Comparison of ENCODE assay signal across 16 cellular contexts in genomic region chr4:15718465-15718864, GRCh38. TPM values are rescaled to one million over a fixed set of nuclear protein-coding genes. Genes with fewer than 3 reads are reported as not detected.
DNase-seq lines count a peak whose midpoint lies in the region; ATAC-seq, FAIRE-seq and TF ChIP-seq lines count a peak whose summit lies in the region.
"Had no signal": no experiment of that assay in that cellular context is flagged by ENCODE, and none has a peak within 500 bp of the region (broad histone marks: within the 10 kb centered on the region; RNA-seq: fewer than 3 reads in every experiment).

No MANE protein-coding gene starts in this region.

- CTCF ChIA-PET in HepG2 (lab: Yijun Ruan, JAX; ENCODE audit: low intra/inter-chr PET ratio, low total read pairs), result no interaction called here

- POLR2A ChIA-PET in HepG2 (lab: Yijun Ruan, JAX), result interaction anchor here (1.1 to 1.6 kb wide), 2 partner anchors 19 to 37 kb away, joined by 3 to 7 read pairs; partner anchors contain the start of gene FAM200B

- peak overlapping the region; percentile 78 for H3K4me2 ChIP-seq in HepG2 (ENCODE audit: low read depth, low read length)

- WGBS in HepG2 (ENCODE audit: low lambda C conversion rate), result 61% methylated on average over 5 of the region's 5 CpGs
- WGBS in sigmoid colon, 2 donors, result 87 to 91% methylated on average over 5 of the region's 5 CpGs

- BruUV-seq in HepG2 (replicated peaks; lab: Mats Ljungman, UMichigan), result no TSS peak

- no peaks in the 10 kb centered on the region for H3K9me3 ChIP-seq in SJCRH30 (replicated peaks)
- no peaks in the 10 kb centered on the region for H3K9me3 ChIP-seq in HepG2 (ENCODE audit: low read length)
- no peaks in the 10 kb centered on the region for H3K9me3 ChIP-seq in sigmoid colon

- no peaks in the 10 kb centered on the region for H4K20me1 ChIP-seq in HepG2 (ENCODE audit: insufficient read depth, low read length)
- H4K20me1 ChIP-seq: BLaER1 treated with 17β-estradiol and CSF1 and Interleukin-3, amounts not matched to agents 10 nM and 100 nM had no signal

- no peak for TF ChIP-seq EP300 in HepG2 (IDR thresholded peaks at IDR 0.05; ENCODE audit: low read depth in 2 of 2, low read length in 2 of 2)
- TF ChIP-seq EP300 in HepG2 (CRISPR knock-in tag; IDR thresholded peaks at IDR 0.05; ENCODE audit: borderline replicate concordance), result no peak
- TF ChIP-seq EP300 in sigmoid colon (IDR thresholded peaks at IDR 0.05), result no peak

- in situ Hi-C loops in HepG2 (cut with HindIII; ENCODE audit: extremely low pct_ligation_motif_present, low pct_unique_long_range_greater_than_20kb), result no loop called here

- H3K27me3 ChIP-seq in HL-60 (ENCODE audit: insufficient read depth, poor library complexity, severe bottlenecking), result no peaks in the 10 kb centered on the region
- no peaks in the 10 kb centered on the region for H3K27me3 ChIP-seq in SJCRH30
- H3K27me3 ChIP-seq in HepG2 (ENCODE audit: control insufficient read depth in 1 of 2, insufficient read depth in 2 of 2, low read length in 2 of 2), result no peaks in the 10 kb centered on the region
- no peaks in the 10 kb centered on the region for H3K27me3 ChIP-seq in sigmoid colon
- H3K27me3 ChIP-seq: BLaER1 treated with 17β-estradiol and CSF1 and Interleukin-3, amounts not matched to agents 10 nM and 100 nM had no signal

- ATAC-seq in HepG2 (peak; percentile 26; the same call in 2 of the 3 replicates), GM19035 (IDR thresholded peaks at IDR 0.05; ENCODE audit: unreplicated experiment) (no peak)

- FAIRE-seq in HepG2 (lab: Jason Lieb, UNC), result no peak
- FAIRE-seq: D721Med, GM12892, HTR-8/SVneo had no signal

- H3K36me3 ChIP-seq in SJCRH30, result no peaks in the 10 kb centered on the region
- no peaks in the 10 kb centered on the region for H3K36me3 ChIP-seq in HepG2 (replicated peaks in 1 of 2; ENCODE audit: control insufficient read depth in 1 of 2, insufficient read depth in 2 of 2, low read length in 2 of 2)
- H3K36me3 ChIP-seq in sigmoid colon, result no peaks in the 10 kb centered on the region

- TF ChIP-seq RAD21 in HepG2 (CRISPR knock-in tag; IDR thresholded peaks at IDR 0.05), result no peak

- no peak overlapping the region for H3K4me3 ChIP-seq in HL-60 (replicated peaks; ENCODE audit: insufficient read depth, low read length)
- no peak overlapping the region for H3K4me3 ChIP-seq in SJCRH30
- H3K4me3 ChIP-seq in HepG2 (replicated peaks in 1 of 3; ENCODE audit: insufficient read depth in 1 of 3, low read depth in 2 of 3, low read length in 3 of 3), result peak overlapping the region in 2 of 3 experiments; percentile 42 to 55; a peak in 1 of 6 replicates
- H3K4me3 ChIP-seq in sigmoid colon, result no peak overlapping the region
- H3K4me3 ChIP-seq: BLaER1 treated with 17β-estradiol and CSF1 and Interleukin-3, amounts not matched to agents 10 nM and 100 nM had no signal

- no peak overlapping the region for H3K9ac ChIP-seq in HepG2 (ENCODE audit: insufficient read depth, low read depth, low read length)
- H3K9ac ChIP-seq: BLaER1 treated with 17β-estradiol and CSF1 and Interleukin-3, amounts not matched to agents 10 nM and 100 nM had no signal

- H3K27ac ChIP-seq in HL-60 (replicated peaks), result peak overlapping the region; percentile 19
- H3K27ac ChIP-seq in SJCRH30, result peak overlapping the region; percentile 78; the same call in 1 of the 2 replicates
- no peak overlapping the region for H3K27ac ChIP-seq in HepG2 (ENCODE audit: extremely low read length, insufficient read depth, low read length)
- peak overlapping the region in 3 of 4 donors; percentile 34 to 60 (median 42) for H3K27ac ChIP-seq in sigmoid colon
- H3K27ac ChIP-seq: BLaER1 treated with 17β-estradiol and CSF1 and Interleukin-3, amounts not matched to agents 10 nM and 100 nM had no signal

- H3K4me1 ChIP-seq in SJCRH30 (peaks cover 35% of the 10 kb centered on the region), HepG2 (ENCODE audit: insufficient read depth, low read length) (peaks cover 16% of the 10 kb centered on the region), sigmoid colon (peaks cover 0 to 49% (median 41%) of the 10 kb centered on the region in 4 donors)

- TF ChIP-seq POLR2A in HepG2 (IDR thresholded peaks at IDR 0.05; ENCODE audit: insufficient read depth in 1 of 2, low read depth in 2 of 2, low read length in 2 of 2) (no peak), sigmoid colon (IDR thresholded peaks at IDR 0.05) (no peak)

- TF ChIP-seq CTCF in HL-60 (IDR thresholded peaks at IDR 0.05; ENCODE audit: insufficient read depth, low read length), result no peak
- no peak for TF ChIP-seq CTCF in HepG2 (CRISPR knock-in tag; IDR thresholded peaks at IDR 0.05)
- TF ChIP-seq CTCF in sigmoid colon (IDR thresholded peaks at IDR 0.05), result no peak

- no peaks in the 10 kb centered on the region for H3K79me2 ChIP-seq in HepG2 (ENCODE audit: insufficient read depth, low read length)

- DNase-seq in HL-60 (ENCODE audit: low read depth in 1 of 2, low spot score in 1 of 2), result no peak
- DNase-seq in SJCRH30, result no peak
- no peak for DNase-seq in HepG2 (ENCODE audit: low spot score)
- no peak for DNase-seq in sigmoid colon
- no peak for DNase-seq in KG1 (lab: John Stamatoyannopoulos, UW)
- DNase-seq in GM19238 (ENCODE audit: insufficient read length, low spot score), result no peak
- DNase-seq: CD4-positive, alpha-beta T cell; DMS153; GDM1; HCEC 1CT had no signal

- intact Hi-C loops in HepG2 (cut with micrococcal nuclease; ENCODE audit: unreplicated experiment), result no loop called here
- intact Hi-C loops in sigmoid colon (cut with DNase I), result loop anchor here (5.0 kb wide), 1 partner anchor 284 kb away; no protein-coding TSS in a partner anchor

- H2AFZ ChIP-seq in HepG2 (ENCODE audit: low read length), result no peak overlapping the region

RNA-seq across cellular contexts. Expression of gene BST1, which starts 15.6 kb away (rescaled TPM):
- total RNA-seq in SJCRH30 (2014; rRNA removed; shearing (Covaris generic)), result 0.81 and 1.0 TPM in 2 replicates
- total RNA-seq in HepG2 (2016; rRNA removed; fragmentation: Illumina TruSeq; extraction: Trizol), result 0.22 and 0.49 TPM in 2 replicates
- 0.30 and 0.62 TPM in 2 replicates for total RNA-seq in HepG2 (2016; cell fraction: cytosol; rRNA removed; fragmentation: Illumina TruSeq; extraction: Trizol; ENCODE audit: low read depth)
- total RNA-seq in HepG2 (2016; cell fraction: insoluble cytoplasmic fraction; rRNA removed; fragmentation: Illumina TruSeq; extraction: Trizol), result 0.12 and 0.26 TPM in 2 replicates
- total RNA-seq in HepG2 (2016; cell fraction: membrane; rRNA removed; fragmentation: Illumina TruSeq; extraction: Trizol), result 0.53 and 0.83 TPM in 2 replicates
- total RNA-seq in HepG2 (2016; cell fraction: nucleus; rRNA removed; fragmentation: Illumina TruSeq; extraction: Trizol), result not detected in 2 replicates
- 0.09 and 0.10 TPM in 2 replicates for polyA plus RNA-seq in HepG2 (2011; rRNA removed)
- polyA plus RNA-seq in HepG2 (2011; cell fraction: cytosol; rRNA removed), result 0.15 and 0.23 TPM in 2 replicates
- polyA plus RNA-seq in HepG2 (2011; cell fraction: nucleus; rRNA removed), result not detected in 2 replicates
- polyA plus RNA-seq in HepG2 (2012), result 0.16 and 0.30 TPM in 2 replicates
- polyA plus RNA-seq in HepG2 (2016; cell fraction: cytosol; fragmentation: Illumina TruSeq; extraction: Trizol; ENCODE audit: low read depth), result 0.53 and 0.61 TPM in 2 replicates
- 0.44 TPM in 1 of 2 replicates, not detected in the other for polyA plus RNA-seq in HepG2 (2016; cell fraction: insoluble cytoplasmic fraction; fragmentation: Illumina TruSeq; extraction: Trizol; ENCODE audit: low read depth)
- 0.40 and 0.46 TPM in 2 replicates for polyA plus RNA-seq in HepG2 (2016; cell fraction: membrane; fragmentation: Illumina TruSeq; extraction: Trizol; ENCODE audit: low read depth)
- polyA plus RNA-seq in HepG2 (2016; cell fraction: nucleus; fragmentation: Illumina TruSeq; extraction: Trizol; ENCODE audit: insufficient read depth, low read depth), result 0.23 TPM in 1 of 2 replicates, not detected in the other
- not detected in 2 replicates for polyA minus RNA-seq in HepG2 (2011; rRNA and poly(A)+ RNA removed; ENCODE audit: low replicate concordance)
- polyA minus RNA-seq in HepG2 (2011; cell fraction: cytosol; rRNA and poly(A)+ RNA removed), result not detected in 2 replicates
- polyA minus RNA-seq in HepG2 (2011; cell fraction: nucleus; rRNA and poly(A)+ RNA removed), result 0.26 and 0.37 TPM in 2 replicates
- 10 to 100 TPM in 1 of 4 donors, 1 to 10 TPM in 3; 5.3 to 11.8 (median 6.6) TPM for total RNA-seq in sigmoid colon
- polyA plus RNA-seq in sigmoid colon, result 1 to 10 TPM; 4.8 to 7.4 (median 5.3) TPM
- total RNA-seq: A172 had no signal

RNA-seq across cellular contexts. Expression of gene FAM200B, which starts 36.8 kb away (rescaled TPM):
- total RNA-seq in SJCRH30 (2014; rRNA removed; shearing (Covaris generic)), result 70.3 TPM in 2 replicates
- total RNA-seq in HepG2 (2016; rRNA removed; fragmentation: Illumina TruSeq; extraction: Trizol) (41.8 and 48.4 TPM in 2 replicates), sigmoid colon (100 to 1,000 TPM in 1 of 4 donors, 10 to 100 TPM in 3; 45.1 to 105 (median 72.2) TPM)
- total RNA-seq in HepG2 (2016; cell fraction: cytosol; rRNA removed; fragmentation: Illumina TruSeq; extraction: Trizol; ENCODE audit: low read depth), result 187 and 205 TPM in 2 replicates
- total RNA-seq in HepG2 (2016; cell fraction: insoluble cytoplasmic fraction; rRNA removed; fragmentation: Illumina TruSeq; extraction: Trizol), result 40.1 and 43.4 TPM in 2 replicates
- 125 and 136 TPM in 2 replicates for total RNA-seq in HepG2 (2016; cell fraction: membrane; rRNA removed; fragmentation: Illumina TruSeq; extraction: Trizol)
- 24.8 and 29.3 TPM in 2 replicates for total RNA-seq in HepG2 (2016; cell fraction: nucleus; rRNA removed; fragmentation: Illumina TruSeq; extraction: Trizol)
- polyA plus RNA-seq in HepG2 (2011; rRNA removed) (24.4 and 25.6 TPM in 2 replicates), sigmoid colon (100 to 1,000 TPM in 1 of 3 donors, 10 to 100 TPM in 2; 36.4 to 101 (median 88.9) TPM)
- 17.3 and 24.8 TPM in 2 replicates for polyA plus RNA-seq in HepG2 (2011; cell fraction: cytosol; rRNA removed)
- 12.5 and 18.9 TPM in 2 replicates for polyA plus RNA-seq in HepG2 (2011; cell fraction: nucleus; rRNA removed)
- 37.2 and 53.0 TPM in 2 replicates for polyA plus RNA-seq in HepG2 (2012)
- 277 and 328 TPM in 2 replicates for polyA plus RNA-seq in HepG2 (2016; cell fraction: cytosol; fragmentation: Illumina TruSeq; extraction: Trizol; ENCODE audit: low read depth)
- polyA plus RNA-seq in HepG2 (2016; cell fraction: insoluble cytoplasmic fraction; fragmentation: Illumina TruSeq; extraction: Trizol; ENCODE audit: low read depth), result 44.1 and 47.5 TPM in 2 replicates
- 136 and 146 TPM in 2 replicates for polyA plus RNA-seq in HepG2 (2016; cell fraction: membrane; fragmentation: Illumina TruSeq; extraction: Trizol; ENCODE audit: low read depth)
- 41.1 and 41.9 TPM in 2 replicates for polyA plus RNA-seq in HepG2 (2016; cell fraction: nucleus; fragmentation: Illumina TruSeq; extraction: Trizol; ENCODE audit: insufficient read depth, low read depth)
- polyA minus RNA-seq in HepG2 (2011; rRNA and poly(A)+ RNA removed; ENCODE audit: low replicate concordance), result 1.9 and 3.1 TPM in 2 replicates
- polyA minus RNA-seq in HepG2 (2011; cell fraction: cytosol; rRNA and poly(A)+ RNA removed), result 10.3 and 11.5 TPM in 2 replicates
- 17.9 and 23.9 TPM in 2 replicates for polyA minus RNA-seq in HepG2 (2011; cell fraction: nucleus; rRNA and poly(A)+ RNA removed)

RNA-seq across cellular contexts. Expression of gene CD38, which starts 59.7 kb away (rescaled TPM):
- total RNA-seq in SJCRH30 (2014; rRNA removed; shearing (Covaris generic)), result 0.03 and 0.06 TPM in 2 replicates
- total RNA-seq in HepG2 (2016; rRNA removed; fragmentation: Illumina TruSeq; extraction: Trizol) (not detected in 2 replicates), sigmoid colon (1 to 10 TPM; 2.1 to 6.0 (median 2.7) TPM)
- total RNA-seq in HepG2 (2016; cell fraction: cytosol; rRNA removed; fragmentation: Illumina TruSeq; extraction: Trizol; ENCODE audit: low read depth), result not detected in 2 replicates
- total RNA-seq in HepG2 (2016; cell fraction: insoluble cytoplasmic fraction; rRNA removed; fragmentation: Illumina TruSeq; extraction: Trizol), result not detected in 2 replicates
- not detected in 2 replicates for total RNA-seq in HepG2 (2016; cell fraction: membrane; rRNA removed; fragmentation: Illumina TruSeq; extraction: Trizol)
- not detected in 2 replicates for total RNA-seq in HepG2 (2016; cell fraction: nucleus; rRNA removed; fragmentation: Illumina TruSeq; extraction: Trizol)
- polyA plus RNA-seq in HepG2 (2011; rRNA removed) (not detected in 2 replicates), sigmoid colon (10 to 100 TPM in 1 of 3 donors, 1 to 10 TPM in 2; 1.2 to 11.4 (median 1.4) TPM)
- not detected in 2 replicates for polyA plus RNA-seq in HepG2 (2011; cell fraction: cytosol; rRNA removed)
- 0.02 TPM in 1 of 2 replicates, not detected in the other for polyA plus RNA-seq in HepG2 (2011; cell fraction: nucleus; rRNA removed)
- not detected in 2 replicates for polyA plus RNA-seq in HepG2 (2012)
- polyA plus RNA-seq in HepG2 (2016; cell fraction: cytosol; fragmentation: Illumina TruSeq; extraction: Trizol; ENCODE audit: low read depth), result not detected in 2 replicates
- polyA plus RNA-seq in HepG2 (2016; cell fraction: insoluble cytoplasmic fraction; fragmentation: Illumina TruSeq; extraction: Trizol; ENCODE audit: low read depth), result not detected in 2 replicates
- polyA plus RNA-seq in HepG2 (2016; cell fraction: membrane; fragmentation: Illumina TruSeq; extraction: Trizol; ENCODE audit: low read depth), result not detected in 2 replicates
- not detected in 2 replicates for polyA plus RNA-seq in HepG2 (2016; cell fraction: nucleus; fragmentation: Illumina TruSeq; extraction: Trizol; ENCODE audit: insufficient read depth, low read depth)
- polyA minus RNA-seq in HepG2 (2011; rRNA and poly(A)+ RNA removed; ENCODE audit: low replicate concordance), result 0.07 TPM in 1 of 2 replicates, not detected in the other
- not detected in 2 replicates for polyA minus RNA-seq in HepG2 (2011; cell fraction: cytosol; rRNA and poly(A)+ RNA removed)
- not detected in 2 replicates for polyA minus RNA-seq in HepG2 (2011; cell fraction: nucleus; rRNA and poly(A)+ RNA removed)
- total RNA-seq: A172 had no signal

Comparison
In these comparisons a context has a peak if more than half of its experiments do, and no peak if none do; other contexts are left out.
1. H3K4me3 ChIP-seq: peak in HepG2 (2 of 3); none in HL-60 (single experiment), SJCRH30 (single experiment) and sigmoid colon (0 of 4).